8 cellular contexts compared by ENCODE assay signal in genomic region chr15:64843996-64844395, GRCh38. TPM values are rescaled to one million over a fixed set of nuclear protein-coding genes. Genes with fewer than 3 reads are reported as not detected.
A peak's percentile ranks its signal among the peaks of the same experiment; 100 is the strongest.
DNase-seq lines count a peak whose midpoint lies in the region; ATAC-seq and TF ChIP-seq lines count a peak whose summit lies in the region.

No MANE protein-coding gene starts in this region.

- ATAC-seq in activated T-cell treated with anti-CD3 and anti-CD28 coated beads, Interleukin-2, amount 50 U/mL, for 72 hours (replicated peaks in 1 of 2) = no peak
- no peak for ATAC-seq in lung (ENCODE audit: insufficient read depth, low FRiP score)
- no peak for ATAC-seq in thoracic aorta (ENCODE audit: insufficient number of reproducible peaks, low FRiP score, low read depth)
- no peak for ATAC-seq in GM18511 (IDR thresholded peaks at IDR 0.05; ENCODE audit: unreplicated experiment)

- TF ChIP-seq CTCF in astrocyte of the cerebellum (IDR thresholded peaks at IDR 0.05; ENCODE audit: low read depth, low read length, missing control alignments) (no peak), lung (IDR thresholded peaks at IDR 0.05; ENCODE audit: control extremely low read depth, extremely low read depth) (no peak), thoracic aorta (IDR thresholded peaks at IDR 0.05) (no peak)

- H3K36me3 Mint-ChIP-seq in activated T-cell treated with anti-CD3 and anti-CD28 coated beads, Interleukin-2, amount 50 U/mL, for 72 hours (ENCODE audit: insufficient read depth in 2 of 2) = peaks cover 4 to 10% of the 10 kb centered on the region in 2 donors

- H3K4me1 ChIP-seq in lung (ENCODE audit: control insufficient read depth in 2 of 2, insufficient read depth in 2 of 2, low read length in 2 of 2) (peaks cover 0 to 21% of the 10 kb centered on the region in 2 donors), thoracic aorta (ENCODE audit: control insufficient read depth in 1 of 2, low read depth in 2 of 2) (peaks cover 27 to 52% of the 10 kb centered on the region in 2 donors)

- H3K27me3 Mint-ChIP-seq in activated T-cell treated with anti-CD3 and anti-CD28 coated beads, Interleukin-2, amount 50 U/mL, for 72 hours (ENCODE audit: low read depth) = no peaks in the 10 kb centered on the region

- peak overlapping the region; percentile 81 to 96 for H3K4me3 Mint-ChIP-seq in activated T-cell treated with anti-CD3 and anti-CD28 coated beads, Interleukin-2, amount 50 U/mL, for 72 hours

- H3K27me3 ChIP-seq in lung (ENCODE audit: control insufficient read depth, insufficient read depth) (no peaks in the 10 kb centered on the region), thoracic aorta (replicated peaks; ENCODE audit: insufficient read depth) (no peaks in the 10 kb centered on the region)

- H3K27ac Mint-ChIP-seq in activated T-cell treated with anti-CD3 and anti-CD28 coated beads, Interleukin-2, amount 50 U/mL, for 72 hours = peak overlapping the region; percentile 58

- H3K4me3 ChIP-seq in astrocyte of the cerebellum (ENCODE audit: low read depth, low read length) (peak overlapping the region; percentile 6), lung (peak overlapping the region; percentile 47), thoracic aorta (peak overlapping the region; percentile 76)

- H3K9me3 ChIP-seq in lung (ENCODE audit: control insufficient read depth in 2 of 2, insufficient read depth in 1 of 2, low read length in 1 of 2) (no peaks in the 10 kb centered on the region), thoracic aorta (no peaks in the 10 kb centered on the region)

- peaks cover 0 to 4% of the 10 kb centered on the region in 2 donors for H3K36me3 ChIP-seq in lung (ENCODE audit: control insufficient read depth in 2 of 2, insufficient read depth in 2 of 2, low read length in 2 of 2)
- H3K36me3 ChIP-seq in thoracic aorta = no peaks in the 10 kb centered on the region

- WGBS in lung, 2 donors = 47 to 52% methylated on average over 4 of the region's 4 CpGs

- H3K4me1 Mint-ChIP-seq in activated T-cell treated with anti-CD3 and anti-CD28 coated beads, Interleukin-2, amount 50 U/mL, for 72 hours (ENCODE audit: low read depth) = peaks cover 52% of the 10 kb centered on the region

- in situ Hi-C loops in astrocyte of the cerebellum (cut with HindIII; ENCODE audit: low sequenced_read_pairs) = no loop called here

- H3K27ac ChIP-seq in lung (ENCODE audit: low read depth in 1 of 2, low read length in 1 of 2) (peak overlapping the region in 1 of 2 donors; percentile 80), thoracic aorta (peak overlapping the region; percentile 32 to 78)

- H3K9me3 Mint-ChIP-seq in activated T-cell treated with anti-CD3 and anti-CD28 coated beads, Interleukin-2, amount 50 U/mL, for 72 hours = no peaks in the 10 kb centered on the region

- no peak for DNase-seq in activated T-cell treated with anti-CD3 and anti-CD28 coated beads, Interleukin-2, amount 50 U/mL, for 72 hours
- no peak for DNase-seq in activated T-cell treated with anti-CD3 and anti-CD28 coated beads, Interleukin-2, amount 50 U/mL, for 48 hours
- DNase-seq in astrocyte of the cerebellum (ENCODE audit: low read depth) (no peak), lung (ENCODE audit: low spot score) (no peak), thoracic aorta (ENCODE audit: low spot score) (no peak), NCI-H446 treated with DMSO at 0.1 percent for 48 hours (lab: John Stamatoyannopoulos, UW) (no peak), NCI-H82 treated with DMSO at 0.1 percent for 48 hours (lab: John Stamatoyannopoulos, UW; ENCODE audit: unreplicated experiment) (no peak)

RNA-seq across cellular contexts. Expression of gene PLEKHO2, which starts 2.3 kb away (rescaled TPM):
- 10 to 100 TPM; 14.3 to 15.3 TPM for total RNA-seq in activated T-cell treated with anti-CD3 and anti-CD28 coated beads, Interleukin-2, amount 50 U/mL, for 72 hours
- total RNA-seq in lung (10 to 100 TPM; 25.6 to 84.1 TPM), thoracic aorta (10 to 100 TPM; 50.0 to 53.8 TPM)
- polyA plus RNA-seq in lung = 10 to 100 TPM; 36.9 to 75.3 TPM

RNA-seq across cellular contexts. Expression of gene PIF1, which starts 18.5 kb away (rescaled TPM):
- total RNA-seq in activated T-cell treated with anti-CD3 and anti-CD28 coated beads, Interleukin-2, amount 50 U/mL, for 72 hours = 10 to 100 TPM; 33.3 to 39.7 TPM
- total RNA-seq in lung = 1 to 10 TPM; 1.1 to 2.4 TPM
- 1 to 10 TPM; 1.1 to 1.4 TPM for polyA plus RNA-seq in lung
- 1 to 10 TPM; 1.1 to 9.0 TPM for total RNA-seq in thoracic aorta

Comparison
In these comparisons a context has a peak if more than half of its experiments do, and no peak if none do; other contexts are left out.
1. H3K4me3 ChIP-seq: peak in every context shown above with its lines; median percentile 76 in thoracic aorta; 47 in lung; 6 in astrocyte of the cerebellum.